In the genomic region with DNA sequence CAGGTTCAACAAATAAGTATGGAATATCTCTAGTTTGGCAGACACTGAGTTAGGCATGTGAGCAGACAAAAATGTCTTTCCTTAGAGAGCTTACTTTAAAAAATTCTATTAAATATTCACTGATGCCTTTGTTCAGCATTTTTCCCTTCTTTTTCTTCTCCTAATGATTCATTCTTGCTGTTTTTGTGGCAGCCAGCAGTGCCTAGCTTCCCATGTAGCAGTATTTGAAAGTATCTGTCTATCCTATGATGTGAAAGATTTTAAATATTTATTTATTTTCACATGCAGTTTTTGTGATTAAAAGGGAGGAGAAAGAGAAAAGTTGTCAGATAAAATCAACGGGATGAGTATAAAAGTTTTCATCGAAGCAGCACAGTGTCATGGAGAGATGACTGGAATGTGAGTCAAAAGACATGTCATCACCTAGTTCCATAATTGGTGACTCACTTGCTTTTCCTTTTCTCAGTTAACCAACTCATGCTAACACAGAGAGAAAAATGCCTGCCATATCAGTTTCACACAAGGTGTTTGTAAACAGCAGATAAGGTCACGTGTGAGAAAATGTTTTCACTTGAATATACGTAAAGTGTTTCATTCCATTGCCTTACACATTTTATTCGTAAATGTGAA, we compare ENCODE assay signal across 14 cellular contexts.
DNase-seq lines count a peak whose midpoint lies in the region; ATAC-seq, FAIRE-seq and TF ChIP-seq lines count a peak whose summit lies in the region.
"Had no signal": no experiment of that assay in that cellular context is flagged by ENCODE, and none has a peak within 500 bp of the region (broad histone marks: within the 10 kb centered on the region; RNA-seq: fewer than 3 reads in every experiment).

No MANE protein-coding gene starts in this region.

- no peak overlapping the region for H3K27ac Mint-ChIP-seq in activated naive CD8-positive, alpha-beta T cell treated with anti-CD3 and anti-CD28 coated beads, Interleukin-2, amount 50 U/mL, for 24 hours
- no peak overlapping the region for H3K27ac Mint-ChIP-seq in activated naive CD8-positive, alpha-beta T cell treated with anti-CD3 and anti-CD28 coated beads for 36 hours

- H3K9me3 Mint-ChIP-seq in activated naive CD8-positive, alpha-beta T cell treated with anti-CD3 and anti-CD28 coated beads, Interleukin-2, amount 50 U/mL, for 24 hours: no peaks in the 10 kb centered on the region
- no peaks in the 10 kb centered on the region for H3K9me3 Mint-ChIP-seq in activated naive CD8-positive, alpha-beta T cell treated with anti-CD3 and anti-CD28 coated beads for 36 hours

- no peak for TF ChIP-seq CTCF in GM13976 (IDR thresholded peaks at IDR 0.05; ENCODE audit: borderline replicate concordance, control extremely low read depth, extremely low read depth, insufficient read depth, missing control alignments)

- peak; percentile 27 for FAIRE-seq in urothelium cell line (lab: Jason Lieb, UNC)
- FAIRE-seq: GM12892 had no signal

- H3K27me3 Mint-ChIP-seq in activated naive CD8-positive, alpha-beta T cell treated with anti-CD3 and anti-CD28 coated beads, Interleukin-2, amount 50 U/mL, for 24 hours: peaks cover 5% of the 10 kb centered on the region
- H3K27me3 Mint-ChIP-seq in activated naive CD8-positive, alpha-beta T cell treated with anti-CD3 and anti-CD28 coated beads for 36 hours: peaks cover 4% of the 10 kb centered on the region

- H3K4me3 Mint-ChIP-seq in activated naive CD8-positive, alpha-beta T cell treated with anti-CD3 and anti-CD28 coated beads, Interleukin-2, amount 50 U/mL, for 24 hours: no peak overlapping the region
- no peak overlapping the region for H3K4me3 Mint-ChIP-seq in activated naive CD8-positive, alpha-beta T cell treated with anti-CD3 and anti-CD28 coated beads for 36 hours

- in situ Hi-C loops in GM13976 (cut with MboI; ENCODE audit: low sequenced_read_pairs, unreplicated experiment): no loop called here

- peak; percentile 52 for ATAC-seq in activated naive CD8-positive, alpha-beta T cell treated with anti-CD3 and anti-CD28 coated beads, Interleukin-2, amount 50 U/mL, for 24 hours

- DNase-seq in activated naive CD8-positive, alpha-beta T cell treated with anti-CD3 and anti-CD28 coated beads, Interleukin-2, amount 50 U/mL, for 24 hours: no peak
- no peak for DNase-seq in activated naive CD8-positive, alpha-beta T cell treated with anti-CD3 and anti-CD28 coated beads for 36 hours
- DNase-seq in amniotic epithelial cell (ENCODE audit: low read depth): peak; percentile 72
- peak; percentile 23 for DNase-seq in glomerular endothelial cell (ENCODE audit: extremely low read depth, low read depth, low spot score)
- DNase-seq in urothelium cell line (ENCODE audit: low spot score): peak; percentile 58
- DNase-seq in DMS153 (lab: John Stamatoyannopoulos, UW): no peak
- DNase-seq in cardiac septum (ENCODE audit: low spot score): no peak
- no peak for DNase-seq in GM13976 (ENCODE audit: low spot score)
- DNase-seq: activated CD4-positive, alpha-beta T cell treated with anti-CD3 and anti-CD28 coated beads, Interleukin-2, amount 50 U/mL, for 48 hours; amygdala; hippocampal formation; NCI-H146; SHP77 treated with DMSO at 0.1 percent for 48 hours had no signal

- intact Hi-C loops in cardiac septum (cut with DNase I): no loop called here

- H3K4me1 Mint-ChIP-seq in activated naive CD8-positive, alpha-beta T cell treated with anti-CD3 and anti-CD28 coated beads, Interleukin-2, amount 50 U/mL, for 24 hours: no peaks in the 10 kb centered on the region
- peaks cover 2% of the 10 kb centered on the region for H3K4me1 Mint-ChIP-seq in activated naive CD8-positive, alpha-beta T cell treated with anti-CD3 and anti-CD28 coated beads for 36 hours

- H3K36me3 Mint-ChIP-seq in activated naive CD8-positive, alpha-beta T cell treated with anti-CD3 and anti-CD28 coated beads, Interleukin-2, amount 50 U/mL, for 24 hours (ENCODE audit: low read depth): no peaks in the 10 kb centered on the region
- no peaks in the 10 kb centered on the region for H3K36me3 Mint-ChIP-seq in activated naive CD8-positive, alpha-beta T cell treated with anti-CD3 and anti-CD28 coated beads for 36 hours

Comparison
In these comparisons a context has a peak if more than half of its experiments do, and no peak if none do; other contexts are left out.
1. DNase-seq: peak in amniotic epithelial cell (single experiment), glomerular endothelial cell (single experiment) and urothelium cell line (single experiment); none in activated naive CD8-positive, alpha-beta T cell treated with anti-CD3 and anti-CD28 coated beads, Interleukin-2, amount 50 U/mL, for 24 hours (single experiment), activated naive CD8-positive, alpha-beta T cell treated with anti-CD3 and anti-CD28 coated beads for 36 hours (single experiment), DMS153 (single experiment), cardiac septum (single experiment) and GM13976 (single experiment).